In genomic region chr6:82862543-82862942, GRCh38 we compare ENCODE assay signal across 16 cellular contexts.
A peak's percentile ranks its signal among the peaks of the same experiment; 100 is the strongest.
DNase-seq lines count a peak whose midpoint lies in the region; ATAC-seq and TF ChIP-seq lines count a peak whose summit lies in the region.
"Had no signal": no experiment of that assay in that cellular context is flagged by ENCODE, and none has a peak within 500 bp of the region (broad histone marks: within the 10 kb centered on the region; RNA-seq: fewer than 3 reads in every experiment).

No MANE protein-coding gene starts in this region.

- no peaks in the 10 kb centered on the region for H3K4me1 Mint-ChIP-seq in stimulated activated naive CD8-positive, alpha-beta T cell treated with anti-CD3 and anti-CD28 coated beads, Interleukin-15, amount 100 ng/mL, for 72 hours
- H3K4me1 Mint-ChIP-seq: activated naive CD8-positive, alpha-beta T cell treated with anti-CD3 and anti-CD28 coated beads, Interleukin-2, amount 10 ng/mL, durations not matched to agents 7 days and 5 days; GM23338 had no signal

- H3K4me3 Mint-ChIP-seq in stimulated activated naive CD8-positive, alpha-beta T cell treated with anti-CD3 and anti-CD28 coated beads, Interleukin-15, amount 100 ng/mL, for 72 hours: no peak overlapping the region
- H3K4me3 Mint-ChIP-seq: activated naive CD8-positive, alpha-beta T cell treated with anti-CD3 and anti-CD28 coated beads, Interleukin-2, amount 10 ng/mL, durations not matched to agents 7 days and 5 days; dendritic cell treated with granulocyte-macrophage colony-stimulating factor and Interleukin-4, amounts not matched to agents 40 ng/mL and 50 ng/mL, for 4 days; GM23338 had no signal

- H3K27me3 Mint-ChIP-seq in stimulated activated naive CD8-positive, alpha-beta T cell treated with anti-CD3 and anti-CD28 coated beads, Interleukin-15, amount 100 ng/mL, for 72 hours: no peaks in the 10 kb centered on the region
- H3K27me3 Mint-ChIP-seq: activated naive CD8-positive, alpha-beta T cell treated with anti-CD3 and anti-CD28 coated beads, Interleukin-2, amount 10 ng/mL, durations not matched to agents 7 days and 5 days; dendritic cell treated with granulocyte-macrophage colony-stimulating factor and Interleukin-4, amounts not matched to agents 40 ng/mL and 50 ng/mL, for 4 days had no signal

- no peak for TF ChIP-seq CTCF in kidney epithelial cell (IDR thresholded peaks at IDR 0.05; ENCODE audit: insufficient read depth, low read length, poor library complexity, severe bottlenecking)

- H3K27me3 ChIP-seq in adipocyte (replicated peaks; ENCODE audit: control insufficient read depth, insufficient read depth, low read length) (no peaks in the 10 kb centered on the region), kidney epithelial cell (ENCODE audit: control insufficient read depth, insufficient read depth, low read length) (no peaks in the 10 kb centered on the region)
- H3K27me3 ChIP-seq: neutrophil had no signal

- DNase-seq in A172 (ENCODE audit: low spot score) (peak; percentile 93), HCEC 1CT (peak; percentile 73), adipocyte (ENCODE audit: low read depth) (peak; percentile 18), kidney epithelial cell (ENCODE audit: low read depth) (peak; percentile 51), NCI-H446 treated with DMSO at 0.1 percent for 48 hours (lab: John Stamatoyannopoulos, UW) (no peak), H4 (ENCODE audit: low spot score) (no peak)
- DNase-seq in stimulated activated naive CD8-positive, alpha-beta T cell treated with anti-CD3 and anti-CD28 coated beads, Interleukin-15, amount 100 ng/mL, for 72 hours: no peak
- DNase-seq: activated CD8-positive, alpha-beta memory T cell treated with anti-CD3 and anti-CD28 coated beads, Interleukin-2, amount 50 U/mL, for 4 hours; activated naive CD8-positive, alpha-beta T cell treated with anti-CD3 and anti-CD28 coated beads, Interleukin-2, amount 10 ng/mL, durations not matched to agents 7 days and 5 days; DMS153; left colon; NCI-H2029 had no signal

- H3K27ac Mint-ChIP-seq in stimulated activated naive CD8-positive, alpha-beta T cell treated with anti-CD3 and anti-CD28 coated beads, Interleukin-15, amount 100 ng/mL, for 72 hours: no peak overlapping the region
- H3K27ac Mint-ChIP-seq: activated naive CD8-positive, alpha-beta T cell treated with anti-CD3 and anti-CD28 coated beads, Interleukin-2, amount 10 ng/mL, durations not matched to agents 7 days and 5 days; dendritic cell treated with granulocyte-macrophage colony-stimulating factor and Interleukin-4, amounts not matched to agents 40 ng/mL and 50 ng/mL, for 4 days; GM23338 had no signal

- H3K4me3 ChIP-seq in adipocyte (ENCODE audit: low read length): peak overlapping the region; percentile 40
- H3K4me3 ChIP-seq in kidney epithelial cell (ENCODE audit: low read depth, low read length): no peak overlapping the region
- H3K4me3 ChIP-seq: GM23338 had no signal

- H3K4me1 ChIP-seq in adipocyte (ENCODE audit: control insufficient read depth, insufficient read depth, low read length): peaks cover 11% of the 10 kb centered on the region

- no peak for ATAC-seq in stimulated activated naive CD8-positive, alpha-beta T cell treated with anti-CD3 and anti-CD28 coated beads, Interleukin-15, amount 100 ng/mL, for 72 hours
- ATAC-seq in GM18502 (IDR thresholded peaks at IDR 0.05; ENCODE audit: poor library complexity, unreplicated experiment): no peak
- ATAC-seq: GM23338, left colon had no signal

- peaks cover 0 to 10% of the 10 kb centered on the region in 2 donors for H3K9me3 Mint-ChIP-seq in stimulated activated naive CD8-positive, alpha-beta T cell treated with anti-CD3 and anti-CD28 coated beads, Interleukin-15, amount 100 ng/mL, for 72 hours
- H3K9me3 Mint-ChIP-seq: GM23338 had no signal

- no peaks in the 10 kb centered on the region for H3K36me3 ChIP-seq in adipocyte (ENCODE audit: control insufficient read depth, insufficient read depth, low read length, severe bottlenecking)
- H3K36me3 ChIP-seq in kidney epithelial cell (ENCODE audit: control insufficient read depth, insufficient read depth, low read length): no peaks in the 10 kb centered on the region
- H3K36me3 ChIP-seq: neutrophil had no signal

- H3K9ac ChIP-seq in adipocyte (ENCODE audit: low read length): no peak overlapping the region

- H3K9me3 ChIP-seq in adipocyte (ENCODE audit: control insufficient read depth, low read length): no peaks in the 10 kb centered on the region
- H3K9me3 ChIP-seq: neutrophil had no signal

Comparison
In these comparisons a context has a peak if more than half of its experiments do, and no peak if none do; other contexts are left out.
1. DNase-seq: peak in A172 (single experiment), HCEC 1CT (single experiment), adipocyte (single experiment) and kidney epithelial cell (single experiment); none in NCI-H446 treated with DMSO at 0.1 percent for 48 hours (single experiment), stimulated activated naive CD8-positive, alpha-beta T cell treated with anti-CD3 and anti-CD28 coated beads, Interleukin-15, amount 100 ng/mL, for 72 hours (0 of 2) and H4 (single experiment).